ENCODE assay signal across 23 cellular contexts in genomic region chr18:59323931-59324622, GRCh38. TPM values are rescaled to one million over a fixed set of nuclear protein-coding genes. Genes with fewer than 3 reads are reported as not detected.
DNase-seq lines count a peak whose midpoint lies in the region; ATAC-seq lines count a peak whose summit lies in the region.
"Had no signal": no experiment of that assay in that cellular context is flagged by ENCODE, and none has a peak within 500 bp of the region (broad histone marks: within the 10 kb centered on the region; RNA-seq: fewer than 3 reads in every experiment).

No MANE protein-coding gene starts in this region.

- in situ Hi-C loops in G401 (cut with HindIII; ENCODE audit: low sequenced_read_pairs): no loop called here

- WGBS in aorta, 2 donors: 91 to 93% methylated on average over 7 of the region's 7 CpGs

- no peaks in the 10 kb centered on the region for H3K9me3 ChIP-seq in aorta (ENCODE audit: control insufficient read depth, low read length)
- H3K9me3 ChIP-seq: ovary had no signal

- peaks cover 28% of the 10 kb centered on the region for H3K36me3 Mint-ChIP-seq in activated naive CD8-positive, alpha-beta T cell treated with anti-CD3 and anti-CD28 coated beads for 36 hours

- no peak overlapping the region for H3K4me3 ChIP-seq in aorta (ENCODE audit: low read length in 2 of 2)
- H3K4me3 ChIP-seq: ovary had no signal

- H3K4me3 Mint-ChIP-seq in activated naive CD8-positive, alpha-beta T cell treated with anti-CD3 and anti-CD28 coated beads for 36 hours: no peak overlapping the region
- H3K4me3 Mint-ChIP-seq: activated naive CD8-positive, alpha-beta T cell treated with anti-CD3 and anti-CD28 coated beads, Interleukin-2, amount 50 U/mL, for 24 hours; activated T-cell treated with anti-CD3 and anti-CD28 coated beads, Interleukin-2, amount 50 U/mL, for 72 hours; T-helper 1 cell treated with Interleukin-12 subunit alpha and Interleukin-12 subunit beta and Interleukin-4 antibody, amounts not matched to agents 30 μg/mL and 1 μg/mL, for 36 hours had no signal

- H3K4me1 ChIP-seq in aorta (ENCODE audit: control insufficient read depth in 1 of 2, insufficient read depth in 2 of 2, low read length in 2 of 2): no peaks in the 10 kb centered on the region

- peaks cover 9% of the 10 kb centered on the region for H3K27me3 Mint-ChIP-seq in activated naive CD8-positive, alpha-beta T cell treated with anti-CD3 and anti-CD28 coated beads for 36 hours

- no peaks in the 10 kb centered on the region for H3K4me1 Mint-ChIP-seq in activated naive CD8-positive, alpha-beta T cell treated with anti-CD3 and anti-CD28 coated beads for 36 hours
- H3K4me1 Mint-ChIP-seq: activated naive CD8-positive, alpha-beta T cell treated with anti-CD3 and anti-CD28 coated beads, Interleukin-2, amount 50 U/mL, for 24 hours had no signal

- intact Hi-C loops in aorta (cut with DNase I): no loop called here

- peaks cover 3% of the 10 kb centered on the region in 2 donors for H3K36me3 ChIP-seq in aorta (ENCODE audit: control insufficient read depth in 1 of 2, insufficient read depth in 2 of 2, low read length in 1 of 2)
- H3K36me3 ChIP-seq: ovary had no signal

- DNase-seq in AG08395 (ENCODE audit: low spot score) (peak; percentile 30), G401 (ENCODE audit: low spot score) (peak; percentile 39), amniotic epithelial cell (ENCODE audit: low read depth) (peak; percentile 24), left kidney (ENCODE audit: low read depth, low spot score) (peak; percentile 2), NCI-H2107 treated with DMSO at 0.1 percent for 48 hours (lab: John Stamatoyannopoulos, UW; ENCODE audit: unreplicated experiment) (no peak), NCI-H748 (lab: John Stamatoyannopoulos, UW; ENCODE audit: unreplicated experiment) (no peak), aorta (no peak)
- DNase-seq in activated naive CD8-positive, alpha-beta T cell treated with anti-CD3 and anti-CD28 coated beads for 36 hours: no peak
- DNase-seq: activated CD4-positive, CD25-positive, alpha-beta regulatory T cell; activated naive CD8-positive, alpha-beta T cell treated with anti-CD3 and anti-CD28 coated beads, Interleukin-2, amount 50 U/mL, for 24 hours; activated T-cell treated with anti-CD3 and anti-CD28 coated beads, Interleukin-2, amount 50 U/mL, for 72 hours; cerebellar nuclear complex; COR-L47; effector memory CD4-positive, alpha-beta T cell; left cardiac atrium; NCI-H187; ovary; SHP77; stimulated activated CD4-positive, alpha-beta T cell treated with anti-CD3 and anti-CD28 coated beads, Interleukin-2, amount 100 ng/mL, for 24 hours; substantia nigra had no signal

- H3K27ac Mint-ChIP-seq in activated naive CD8-positive, alpha-beta T cell treated with anti-CD3 and anti-CD28 coated beads for 36 hours: no peak overlapping the region
- H3K27ac Mint-ChIP-seq: activated naive CD8-positive, alpha-beta T cell treated with anti-CD3 and anti-CD28 coated beads, Interleukin-2, amount 50 U/mL, for 24 hours; activated T-cell treated with anti-CD3 and anti-CD28 coated beads, Interleukin-2, amount 50 U/mL, for 72 hours; T-helper 1 cell treated with Interleukin-12 subunit alpha and Interleukin-12 subunit beta and Interleukin-4 antibody, amounts not matched to agents 30 μg/mL and 1 μg/mL, for 36 hours had no signal

- ATAC-seq in aorta (ENCODE audit: low FRiP score): no peak
- ATAC-seq: activated naive CD8-positive, alpha-beta T cell treated with anti-CD3 and anti-CD28 coated beads, Interleukin-2, amount 50 U/mL, for 24 hours; left cardiac atrium; sciatic nerve had no signal

- H3K27me3 ChIP-seq in aorta (ENCODE audit: control insufficient read depth in 1 of 2, insufficient read depth in 2 of 2, low read length in 1 of 2): no peaks in the 10 kb centered on the region
- H3K27me3 ChIP-seq: ovary had no signal

- H3K27ac ChIP-seq in aorta (ENCODE audit: low read depth in 1 of 2, low read length in 2 of 2): no peak overlapping the region
- H3K27ac ChIP-seq: ovary had no signal

- H3K9me3 Mint-ChIP-seq in activated naive CD8-positive, alpha-beta T cell treated with anti-CD3 and anti-CD28 coated beads for 36 hours: no peaks in the 10 kb centered on the region
- H3K9me3 Mint-ChIP-seq: activated naive CD8-positive, alpha-beta T cell treated with anti-CD3 and anti-CD28 coated beads, Interleukin-2, amount 50 U/mL, for 24 hours; activated T-cell treated with anti-CD3 and anti-CD28 coated beads, Interleukin-2, amount 50 U/mL, for 72 hours; T-helper 1 cell treated with Interleukin-12 subunit alpha and Interleukin-12 subunit beta and Interleukin-4 antibody, amounts not matched to agents 30 μg/mL and 1 μg/mL, for 36 hours had no signal

RNA-seq across cellular contexts. Expression of gene CPLX4, which starts 5.6 kb away (rescaled TPM):
- total RNA-seq in G401 (2014; rRNA removed; shearing (Covaris generic)): not detected in 2 replicates
- total RNA-seq in activated naive CD8-positive, alpha-beta T cell treated with anti-CD3 and anti-CD28 coated beads for 36 hours: not detected
- not detected for total RNA-seq in aorta
- under 1 TPM in 1 of 2 donors, not detected in 1; 0.38 TPM for polyA plus RNA-seq in aorta
- total RNA-seq: activated T-cell treated with anti-CD3 and anti-CD28 coated beads, Interleukin-2, amount 50 U/mL, for 72 hours; left cardiac atrium; ovary; sciatic nerve had no signal
- polyA plus RNA-seq: ovary had no signal

RNA-seq across cellular contexts. Expression of gene LMAN1, which starts 35.0 kb away (rescaled TPM):
- total RNA-seq in G401 (2014; rRNA removed; shearing (Covaris generic)): 53.2 and 72.4 TPM in 2 replicates
- 100 to 1,000 TPM; 118 TPM for total RNA-seq in activated naive CD8-positive, alpha-beta T cell treated with anti-CD3 and anti-CD28 coated beads for 36 hours
- total RNA-seq in aorta: 10 to 100 TPM; 70.1 to 71.8 TPM
- polyA plus RNA-seq in aorta: 10 to 100 TPM; 13.8 to 24.5 TPM

RNA-seq across cellular contexts. Expression of gene RAX, which starts 50.8 kb away (rescaled TPM):
- not detected in 2 replicates for total RNA-seq in G401 (2014; rRNA removed; shearing (Covaris generic))
- total RNA-seq in activated naive CD8-positive, alpha-beta T cell treated with anti-CD3 and anti-CD28 coated beads for 36 hours: not detected
- not detected for total RNA-seq in aorta
- polyA plus RNA-seq in aorta: not detected
- total RNA-seq: activated T-cell treated with anti-CD3 and anti-CD28 coated beads, Interleukin-2, amount 50 U/mL, for 72 hours; left cardiac atrium; mononuclear cell; ovary; sciatic nerve had no signal
- polyA plus RNA-seq: ovary had no signal

Comparison
In these comparisons a context has a peak if more than half of its experiments do, and no peak if none do; other contexts are left out.
1. DNase-seq: peak in AG08395 (single experiment), G401 (single experiment), amniotic epithelial cell (single experiment) and left kidney (single experiment); none in activated naive CD8-positive, alpha-beta T cell treated with anti-CD3 and anti-CD28 coated beads for 36 hours (single experiment), NCI-H2107 treated with DMSO at 0.1 percent for 48 hours (single experiment), NCI-H748 (single experiment) and aorta (0 of 2).